ENCODE assay signal across 31 cellular contexts in genomic region chr21:33458861-33459260, GRCh38.
"Had no signal": no experiment of that assay in that cellular context is flagged by ENCODE, and none has a peak within 500 bp of the region (broad histone marks: within the 10 kb centered on the region; RNA-seq: fewer than 3 reads in every experiment).

No MANE protein-coding gene starts in this region.

- H3K27me3 ChIP-seq: brain microvascular endothelial cell, Peyer's patch, SJSA1 had no signal

- H3K9me3 Mint-ChIP-seq: activated CD4-positive, alpha-beta T cell treated with anti-CD3 and anti-CD28 coated beads, Interleukin-2, amount 10 ng/mL, durations not matched to agents 24 days and 14 days; activated CD8-positive, alpha-beta T cell treated with anti-CD3 and anti-CD28 coated beads for 36 hours; activated naive CD8-positive, alpha-beta T cell treated with anti-CD3 and anti-CD28 coated beads for 36 hours; activated T-cell treated with anti-CD3 and anti-CD28 coated beads, Interleukin-2, amount 50 U/mL, for 4 hours had no signal

- H3K27me3 Mint-ChIP-seq: activated CD4-positive, alpha-beta T cell treated with anti-CD3 and anti-CD28 coated beads, Interleukin-2, amount 10 ng/mL, durations not matched to agents 24 days and 14 days; activated CD8-positive, alpha-beta T cell treated with anti-CD3 and anti-CD28 coated beads for 36 hours; activated naive CD8-positive, alpha-beta T cell treated with anti-CD3 and anti-CD28 coated beads for 36 hours had no signal

- H3K27ac Mint-ChIP-seq: activated CD4-positive, alpha-beta T cell treated with anti-CD3 and anti-CD28 coated beads, Interleukin-2, amount 10 ng/mL, durations not matched to agents 24 days and 14 days; activated CD8-positive, alpha-beta T cell treated with anti-CD3 and anti-CD28 coated beads for 36 hours; activated naive CD8-positive, alpha-beta T cell treated with anti-CD3 and anti-CD28 coated beads for 36 hours had no signal

- H3K9me3 ChIP-seq: Peyer's patch, SJSA1 had no signal

- H3K4me3 Mint-ChIP-seq: activated CD4-positive, alpha-beta T cell treated with anti-CD3 and anti-CD28 coated beads, Interleukin-2, amount 10 ng/mL, durations not matched to agents 24 days and 14 days; activated CD8-positive, alpha-beta T cell treated with anti-CD3 and anti-CD28 coated beads for 36 hours; activated naive CD8-positive, alpha-beta T cell treated with anti-CD3 and anti-CD28 coated beads for 36 hours; activated T-cell treated with anti-CD3 and anti-CD28 coated beads, Interleukin-2, amount 50 U/mL, for 4 hours had no signal

- H3K4me1 ChIP-seq: Peyer's patch, SJSA1 had no signal

- ATAC-seq: activated CD8-positive, alpha-beta T cell treated with anti-CD3 and anti-CD28 coated beads for 36 hours; activated T-cell treated with anti-CD3 and anti-CD28 coated beads, Interleukin-2, amount 50 U/mL, for 4 hours; PC-3 had no signal

- H3K4me3 ChIP-seq: Peyer's patch, SJSA1 had no signal

- H3K27ac ChIP-seq: brain microvascular endothelial cell, Peyer's patch, SJSA1 had no signal

- DNase-seq: activated CD4-positive, alpha-beta T cell treated with anti-CD3 and anti-CD28 coated beads, Interleukin-2, amount 10 ng/mL, durations not matched to agents 24 days and 14 days; activated CD4-positive, alpha-beta T cell treated with anti-CD3 and anti-CD28 coated beads, Interleukin-2, amount 50 U/mL, for 4 hours; activated CD8-positive, alpha-beta T cell treated with anti-CD3 and anti-CD28 coated beads for 36 hours; activated effector memory CD4-positive, alpha-beta T cell treated with anti-CD3 and anti-CD28 coated beads, Interleukin-2, amount 50 U/mL, for 16 hours; activated naive CD4-positive, alpha-beta T cell; activated naive CD4-positive, alpha-beta T cell treated with anti-CD3 and anti-CD28 coated beads, Interleukin-2, amount 50 U/mL, for 16 hours; activated naive CD8-positive, alpha-beta T cell treated with anti-CD3 and anti-CD28 coated beads for 36 hours; activated T-cell treated with anti-CD3 and anti-CD28 coated beads for 4 hours; activated T-cell treated with anti-CD3 and anti-CD28 coated beads, Interleukin-2, amount 50 U/mL, for 4 hours; amniotic stem cell; aorta; brain microvascular endothelial cell; central memory CD4-positive, alpha-beta T cell; Karpas-422; NCI-H1092; NCI-H1436 treated with DMSO at 0.1 percent for 48 hours; NCI-H1694 treated with DMSO at 0.1 percent for 48 hours; NCI-H2029; NCI-H2107; NCI-H2171; NCI-H510A; NCI-H526; NCI-H748 treated with DMSO at 0.1 percent for 48 hours; NK-92 treated with Interleukin-12 subunit alpha and Interleukin-12 subunit beta, amount 100 ng/mL, for 24 hours; PC-3; Peyer's patch; RPMI8226; SHP77 treated with DMSO at 0.1 percent for 48 hours; SW 1271; T1000 had no signal

- H3K4me1 Mint-ChIP-seq: activated CD4-positive, alpha-beta T cell treated with anti-CD3 and anti-CD28 coated beads, Interleukin-2, amount 10 ng/mL, durations not matched to agents 24 days and 14 days; activated naive CD8-positive, alpha-beta T cell treated with anti-CD3 and anti-CD28 coated beads for 36 hours had no signal
